8 cellular contexts compared by ENCODE assay signal in the genomic region with DNA sequence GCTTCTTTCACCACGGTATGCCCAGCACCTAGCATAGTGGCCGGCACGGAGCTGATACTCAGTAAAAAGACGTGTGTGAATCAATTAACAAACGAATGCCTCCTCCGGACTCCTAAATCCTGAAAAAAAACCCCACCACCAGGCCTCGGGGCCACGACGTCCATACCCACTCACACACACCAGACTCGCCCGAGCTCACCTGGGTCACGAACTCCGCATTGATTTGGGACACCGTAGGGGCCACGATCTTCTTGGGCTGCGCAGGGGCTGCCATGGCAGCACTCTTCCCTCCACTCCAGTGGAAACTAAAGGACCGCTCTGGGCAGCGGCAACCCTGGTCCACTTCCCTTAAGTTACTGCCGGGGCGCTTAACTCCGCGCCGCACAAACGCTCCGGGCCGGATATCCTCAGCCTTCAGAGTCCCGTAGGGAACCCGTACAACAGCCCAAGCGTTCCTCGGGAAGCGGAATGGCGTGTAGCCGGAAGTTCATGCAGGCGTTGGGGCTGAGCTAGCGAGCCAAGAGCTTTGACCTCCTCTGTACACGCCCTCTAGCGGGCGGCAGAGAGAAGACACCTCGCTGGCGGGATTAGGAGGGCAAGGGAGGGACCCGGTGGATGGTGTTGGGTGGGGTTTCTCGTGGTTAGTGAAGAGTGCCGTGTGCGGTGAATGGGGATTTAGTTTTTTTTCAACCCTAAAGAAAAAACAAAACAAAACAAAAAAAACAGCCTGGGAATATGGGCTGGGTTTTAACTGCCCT.
DNase-seq lines count a peak whose midpoint lies in the region; ATAC-seq lines count a peak whose summit lies in the region.

Gene AQR (minus strand): TSS at position 403 of the 758 bp plus-strand sequence. CDS start 129 bp downstream, at position 274.

- H3K27ac Mint-ChIP-seq in central memory CD8-positive, alpha-beta T cell (ENCODE audit: low read depth) = peak within 1 kb of the TSS; percentile 97

- H3K4me3 Mint-ChIP-seq in central memory CD8-positive, alpha-beta T cell = peak within 1 kb of the TSS; percentile 99

- DNase-seq in AG20443 (ENCODE audit: low spot score) (peak; percentile 96), NCI-H345 treated with DMSO at 0.1 percent for 48 hours (lab: John Stamatoyannopoulos, UW; ENCODE audit: unreplicated experiment) (peak; percentile 79), islet precursor cell (peak; percentile 99)
- peak; percentile 73 to 79 (median 78) for DNase-seq in activated CD4-positive, CD25-positive, alpha-beta regulatory T cell (lab: John Stamatoyannopoulos, UW)
- DNase-seq in central memory CD8-positive, alpha-beta T cell (ENCODE audit: low spot score in 2 of 2) = peak; percentile 77 to 87
- DNase-seq in stimulated activated CD4-positive, alpha-beta T cell treated with anti-CD3 and anti-CD28 coated beads, Interleukin-12 subunit alpha, Interleukin-12 subunit beta, amount 100 ng/mL, for 48 hours (ENCODE audit: low read depth in 2 of 3, low spot score in 1 of 3) = peak; percentile 89 to 92 (median 89)

- no peaks in the 10 kb centered on the region for H3K27me3 Mint-ChIP-seq in central memory CD8-positive, alpha-beta T cell

- H3K9me3 Mint-ChIP-seq in central memory CD8-positive, alpha-beta T cell = no peaks in the 10 kb centered on the region

- ATAC-seq in GM19025 (IDR thresholded peaks at IDR 0.05; ENCODE audit: low read depth, unreplicated experiment) (peak; percentile 100), HG03342 (IDR thresholded peaks at IDR 0.05; ENCODE audit: unreplicated experiment) (peak; percentile 97)
- peak; percentile 95 for ATAC-seq in central memory CD8-positive, alpha-beta T cell (replicated peaks; ENCODE audit: extremely low read depth, poor library complexity, severe bottlenecking)

- peaks cover 21% of the 10 kb centered on the region for H3K36me3 Mint-ChIP-seq in central memory CD8-positive, alpha-beta T cell (ENCODE audit: insufficient read depth)

- H3K4me1 Mint-ChIP-seq in central memory CD8-positive, alpha-beta T cell = peaks cover 49% of the 10 kb centered on the region

Comparison
In these comparisons a context has a peak if more than half of its experiments do, and no peak if none do; other contexts are left out.
1. Peak in every context shown above with its lines: DNase-seq and ATAC-seq.